36 cellular contexts compared by ENCODE assay signal in genomic region chrX:13323241-13323640, GRCh38. TPM values are rescaled to one million over a fixed set of nuclear protein-coding genes. Genes with fewer than 3 reads are reported as not detected.
"Had no signal": no experiment of that assay in that cellular context is flagged by ENCODE, and none has a peak within 500 bp of the region (broad histone marks: within the 10 kb centered on the region; RNA-seq: fewer than 3 reads in every experiment).

No MANE protein-coding gene starts in this region.

- H3K27ac Mint-ChIP-seq: naive thymus-derived CD4-positive, alpha-beta T cell; nephron; neural progenitor cell; progenitor cell of endocrine pancreas; stimulated activated memory B cell treated with anti-CD40 and anti-IgM and Interleukin-4, amounts not matched to agents 10 μg/mL and 1 μg/mL and 100 μg/mL, for 72 hours; stimulated activated naive CD8-positive, alpha-beta T cell treated with anti-CD3 and anti-CD28 coated beads, Interleukin-15, amount 100 ng/mL, for 72 hours; type B pancreatic cell had no signal

- H3K79me2 ChIP-seq: parathyroid adenoma had no signal

- H3K4me1 ChIP-seq: neural progenitor cell, parathyroid adenoma, psoas muscle, spleen, suprapubic skin, testis, tibial artery, transverse colon, vagina had no signal

- H3K9ac ChIP-seq: neural progenitor cell, parathyroid adenoma had no signal

- H3K4me3 Mint-ChIP-seq: naive thymus-derived CD4-positive, alpha-beta T cell; nephron; neural progenitor cell; stimulated activated memory B cell treated with anti-CD40 and anti-IgM and Interleukin-4, amounts not matched to agents 10 μg/mL and 1 μg/mL and 100 μg/mL, for 72 hours; stimulated activated naive CD8-positive, alpha-beta T cell treated with anti-CD3 and anti-CD28 coated beads, Interleukin-15, amount 100 ng/mL, for 72 hours; type B pancreatic cell had no signal

- H3K27me3 Mint-ChIP-seq: naive thymus-derived CD4-positive, alpha-beta T cell; progenitor cell of endocrine pancreas; stimulated activated memory B cell treated with anti-CD40 and anti-IgM and Interleukin-4, amounts not matched to agents 10 μg/mL and 1 μg/mL and 100 μg/mL, for 72 hours; stimulated activated naive CD8-positive, alpha-beta T cell treated with anti-CD3 and anti-CD28 coated beads, Interleukin-15, amount 100 ng/mL, for 72 hours; type B pancreatic cell had no signal

- H3K9me3 Mint-ChIP-seq: stimulated activated memory B cell treated with anti-CD40 and anti-IgM and Interleukin-4, amounts not matched to agents 10 μg/mL and 1 μg/mL and 100 μg/mL, for 72 hours; stimulated activated naive CD8-positive, alpha-beta T cell treated with anti-CD3 and anti-CD28 coated beads, Interleukin-15, amount 100 ng/mL, for 72 hours had no signal

- H3K27me3 ChIP-seq: neural progenitor cell, ovary, spleen, suprapubic skin, testis, tibial artery, transverse colon, vagina had no signal

- H3K27ac ChIP-seq: neural progenitor cell, ovary, parathyroid adenoma, psoas muscle, skin epidermis, spleen, suprapubic skin, testis, tibial artery, transverse colon, vagina had no signal

- H3K36me3 Mint-ChIP-seq: naive thymus-derived CD4-positive, alpha-beta T cell; neural progenitor cell; stimulated activated memory B cell treated with anti-CD40 and anti-IgM and Interleukin-4, amounts not matched to agents 10 μg/mL and 1 μg/mL and 100 μg/mL, for 72 hours; type B pancreatic cell had no signal

- H3K36me3 ChIP-seq: neural progenitor cell, ovary, spleen, suprapubic skin, tibial artery, transverse colon, vagina had no signal

- FAIRE-seq: urothelium cell line had no signal

- H3K4me2 ChIP-seq: neural progenitor cell, smooth muscle cell had no signal

- H2AFZ ChIP-seq: neural progenitor cell, parathyroid adenoma had no signal

- H3K4me3 ChIP-seq: neural progenitor cell, ovary, psoas muscle, skin epidermis, smooth muscle cell, spleen, suprapubic skin, testis, tibial artery, transverse colon, vagina had no signal

- H3K4me1 Mint-ChIP-seq: nephron; neural progenitor cell; stimulated activated memory B cell treated with anti-CD40 and anti-IgM and Interleukin-4, amounts not matched to agents 10 μg/mL and 1 μg/mL and 100 μg/mL, for 72 hours; stimulated activated naive CD8-positive, alpha-beta T cell treated with anti-CD3 and anti-CD28 coated beads, Interleukin-15, amount 100 ng/mL, for 72 hours had no signal

- H3K9me3 ChIP-seq: ovary, psoas muscle, spleen, suprapubic skin, testis, tibial artery, transverse colon, vagina had no signal

- ATAC-seq: naive thymus-derived CD4-positive, alpha-beta T cell; psoas muscle; right cardiac atrium; sciatic nerve; stimulated activated memory B cell treated with anti-CD40 and anti-IgM and Interleukin-4, amounts not matched to agents 10 μg/mL and 1 μg/mL and 100 μg/mL, for 72 hours; stimulated activated naive CD8-positive, alpha-beta T cell treated with anti-CD3 and anti-CD28 coated beads, Interleukin-15, amount 100 ng/mL, for 72 hours; stimulated activated naive CD8-positive, alpha-beta T cell treated with anti-CD3 and anti-CD28 coated beads, Interleukin-15, Interleukin-2, amounts not matched to agents 100 U/mL and 50 U/mL, for 24 hours had no signal

- DNase-seq: naive thymus-derived CD4-positive, alpha-beta T cell; occipital lobe; ovary; posterior cingulate gyrus; psoas muscle; right cardiac atrium; spleen; stimulated activated CD4-positive, alpha-beta T cell treated with anti-CD3 and anti-CD28 coated beads, Interleukin-12 subunit alpha, Interleukin-12 subunit beta, amount 100 ng/mL, for 4 hours; stimulated activated CD4-positive, alpha-beta T cell treated with anti-CD3 and anti-CD28 coated beads, Interleukin-1b, Interleukin-23, amount 100 ng/mL, for 48 hours; stimulated activated CD4-positive, alpha-beta T cell treated with anti-CD3 and anti-CD28 coated beads, Interleukin-4, amount 100 ng/mL, for 1 hour; stimulated activated CD4-positive, alpha-beta T cell treated with anti-CD3 and anti-CD28 coated beads, Interleukin-4, amount 100 ng/mL, for 4 hours; stimulated activated CD8-positive, alpha-beta memory T cell treated with anti-CD3 and anti-CD28 coated beads, Interleukin-4, amount 100 ng/mL, for 48 hours; stimulated activated naive CD4-positive, alpha-beta T cell; stimulated activated naive CD8-positive, alpha-beta T cell treated with anti-CD3 and anti-CD28 coated beads, Interleukin-15, amount 100 ng/mL, for 72 hours; stimulated activated naive CD8-positive, alpha-beta T cell treated with anti-CD3 and anti-CD28 coated beads, Interleukin-15, Interleukin-2, amounts not matched to agents 100 U/mL and 50 U/mL, for 24 hours; substantia nigra; testis; tibial artery; transverse colon had no signal

RNA-seq across cellular contexts. Expression of gene ATXN3L, which starts 3.4 kb away (rescaled TPM):
- total RNA-seq: naive thymus-derived CD4-positive, alpha-beta T cell; occipital lobe; osteoblast; ovary; progenitor cell of endocrine pancreas; psoas muscle; renal cortical epithelial cell; right cardiac atrium; sciatic nerve; smooth muscle cell; spleen; suprapubic skin; transverse colon; ureter; vagina had no signal
- polyA plus RNA-seq: naive thymus-derived CD4-positive, alpha-beta T cell; neural cell; ovary; psoas muscle; right cardiac atrium; smooth muscle cell; spleen; thymus had no signal
